In the genomic region with DNA sequence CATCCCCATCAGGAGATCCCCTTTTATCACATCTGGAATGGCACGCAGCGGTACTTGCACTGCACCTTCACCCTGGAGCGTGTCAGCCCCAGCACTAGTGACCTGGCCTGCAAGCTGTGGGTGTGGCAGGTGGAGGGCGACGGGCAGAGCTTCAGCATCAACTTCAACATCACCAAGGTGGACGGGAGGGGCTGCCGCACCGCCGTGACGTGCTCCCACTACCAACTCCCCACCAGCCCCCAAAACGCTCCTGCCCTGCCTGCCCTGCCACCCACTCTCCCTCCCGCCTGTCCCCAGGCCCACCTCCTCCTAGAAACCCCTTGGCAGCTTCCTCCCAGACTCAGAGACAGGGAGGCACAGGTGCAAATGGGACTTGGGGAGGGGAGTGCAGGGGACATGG, we compare ENCODE assay signal across 26 cellular contexts. TPM values are rescaled to one million over a fixed set of nuclear protein-coding genes. Genes with fewer than 3 reads are reported as not detected.
"Had no signal": no experiment of that assay in that cellular context is flagged by ENCODE, and none has a peak within 500 bp of the region (broad histone marks: within the 10 kb centered on the region; RNA-seq: fewer than 3 reads in every experiment).

No MANE protein-coding gene starts in this region.

- H3K27me3 ChIP-seq: pancreas, testis, thyroid gland had no signal

- H2AFZ ChIP-seq: hepatocyte had no signal

- H3K27ac Mint-ChIP-seq: memory B cell; naive thymus-derived CD4-positive, alpha-beta T cell; natural killer cell treated with Interleukin-12 subunit alpha and Interleukin-12 subunit beta and Interleukin-15 and Interleukin-18, amount 100 ng/mL, for 72 hours; stimulated activated naive B cell treated with anti-CD40 and anti-IgM and Interleukin-4, amounts not matched to agents 10 μg/mL and 1 μg/mL and 100 μg/mL, for 72 hours had no signal

- H3K36me3 ChIP-seq: left ventricle myocardium inferior, pancreas, prostate gland, stomach, thyroid gland, transverse colon, upper lobe of right lung had no signal

- H3K9me3 Mint-ChIP-seq: memory B cell; naive thymus-derived CD4-positive, alpha-beta T cell; natural killer cell treated with Interleukin-12 subunit alpha and Interleukin-12 subunit beta and Interleukin-15 and Interleukin-18, amount 100 ng/mL, for 72 hours had no signal

- H3K4me2 ChIP-seq: hepatocyte had no signal

- H3K27ac ChIP-seq: hepatocyte, left ventricle myocardium inferior, pancreas, prostate gland, skin epidermis, stomach, testis, thyroid gland, transverse colon, upper lobe of right lung had no signal

- DNase-seq: islet precursor cell; left ventricle myocardium inferior; midbrain; mucosa of descending colon; naive thymus-derived CD4-positive, alpha-beta T cell; stimulated activated CD4-positive, alpha-beta T cell treated with anti-CD3 and anti-CD28 coated beads, Interleukin-12 subunit alpha, Interleukin-12 subunit beta, amount 100 ng/mL, for 4 hours; stimulated activated CD4-positive, alpha-beta T cell treated with anti-CD3 and anti-CD28 coated beads, Interleukin-15, amount 100 ng/mL, for 24 hours; stimulated activated CD4-positive, alpha-beta T cell treated with anti-CD3 and anti-CD28 coated beads, Interleukin-2, amount 100 ng/mL, for 24 hours; stimulated activated CD4-positive, alpha-beta T cell treated with anti-CD3 and anti-CD28 coated beads, Interleukin-4, amount 100 ng/mL, for 1 hour; stimulated activated naive B cell treated with anti-CD40 and anti-IgM and Interleukin-4, amounts not matched to agents 10 μg/mL and 1 μg/mL and 100 μg/mL, for 72 hours; stimulated activated naive CD8-positive, alpha-beta T cell treated with anti-CD3 and anti-CD28 coated beads, Interleukin-15, Interleukin-2, amounts not matched to agents 100 U/mL and 50 U/mL, for 24 hours; stomach; testis; thyroid gland; transverse colon; upper lobe of right lung had no signal

- H3K36me3 Mint-ChIP-seq: memory B cell; naive thymus-derived CD4-positive, alpha-beta T cell; natural killer cell treated with Interleukin-12 subunit alpha and Interleukin-12 subunit beta and Interleukin-15 and Interleukin-18, amount 100 ng/mL, for 72 hours had no signal

- H3K4me3 Mint-ChIP-seq: memory B cell; naive thymus-derived CD4-positive, alpha-beta T cell; natural killer cell treated with Interleukin-12 subunit alpha and Interleukin-12 subunit beta and Interleukin-15 and Interleukin-18, amount 100 ng/mL, for 72 hours; stimulated activated naive B cell treated with anti-CD40 and anti-IgM and Interleukin-4, amounts not matched to agents 10 μg/mL and 1 μg/mL and 100 μg/mL, for 72 hours had no signal

- H3K9me3 ChIP-seq: left ventricle myocardium inferior, mucosa of descending colon, pancreas, prostate gland, stomach, testis, thyroid gland, transverse colon, upper lobe of right lung had no signal

- H3K4me1 ChIP-seq: left ventricle myocardium inferior, pancreas, prostate gland, stomach, testis, thyroid gland, transverse colon, upper lobe of right lung had no signal

- ATAC-seq: mucosa of descending colon; naive thymus-derived CD4-positive, alpha-beta T cell; natural killer cell treated with Interleukin-12 subunit alpha and Interleukin-12 subunit beta and Interleukin-15 and Interleukin-18, amount 100 ng/mL, for 72 hours; pancreas; right cardiac atrium; sciatic nerve; stimulated activated naive B cell treated with anti-CD40 and anti-IgM and Interleukin-4, amounts not matched to agents 10 μg/mL and 1 μg/mL and 100 μg/mL, for 72 hours; stimulated activated naive CD8-positive, alpha-beta T cell treated with anti-CD3 and anti-CD28 coated beads, Interleukin-15, Interleukin-2, amounts not matched to agents 100 U/mL and 50 U/mL, for 24 hours; upper lobe of right lung had no signal

- H3K4me3 ChIP-seq: hepatocyte, left ventricle myocardium inferior, mucosa of descending colon, pancreas, prostate gland, skin epidermis, stomach, testis, thyroid gland, transverse colon, upper lobe of right lung had no signal

- H3K79me2 ChIP-seq: hepatocyte had no signal

RNA-seq across cellular contexts. Expression of gene HK3, which starts 20.7 kb away (rescaled TPM):
- total RNA-seq: lung microvascular endothelial cell, myocyte had no signal
